ENCODE assay signal across 8 cellular contexts in genomic region chr10:124745257-124745656, GRCh38. TPM values are rescaled to one million over a fixed set of nuclear protein-coding genes. Genes with fewer than 3 reads are reported as not detected.
DNase-seq lines count a peak whose midpoint lies in the region; ATAC-seq and TF ChIP-seq lines count a peak whose summit lies in the region.

No MANE protein-coding gene starts in this region.

- in situ Hi-C loops in KBM-7 (cut with MboI; ENCODE audit: low pct_unique_long_range_greater_than_20kb, low sequenced_read_pairs), result loop anchor here (25.0 kb wide), 1 partner anchor 208 kb away; no protein-coding TSS in a partner anchor

- no peaks in the 10 kb centered on the region for H3K9me3 Mint-ChIP-seq in activated T-helper 1 cell treated with anti-CD3 and anti-CD28 coated beads, Interleukin-12 subunit alpha, Interleukin-12 subunit beta, Interleukin-2, Interleukin-4 antibody, amounts not matched to agents 30 ng/mL and 10 ng/mL and 1 ng/mL, durations not matched to agents 14 hours and 24 hours and 36 hours

- H3K9me3 ChIP-seq in right lobe of liver, result no peaks in the 10 kb centered on the region

- H3K36me3 Mint-ChIP-seq in activated T-helper 1 cell treated with anti-CD3 and anti-CD28 coated beads, Interleukin-12 subunit alpha, Interleukin-12 subunit beta, Interleukin-2, Interleukin-4 antibody, amounts not matched to agents 30 ng/mL and 10 ng/mL and 1 ng/mL, durations not matched to agents 14 hours and 24 hours and 36 hours (ENCODE audit: low read depth), result peaks cover 25% of the 10 kb centered on the region

- H3K27me3 Mint-ChIP-seq in activated T-helper 1 cell treated with anti-CD3 and anti-CD28 coated beads, Interleukin-12 subunit alpha, Interleukin-12 subunit beta, Interleukin-2, Interleukin-4 antibody, amounts not matched to agents 30 ng/mL and 10 ng/mL and 1 ng/mL, durations not matched to agents 14 hours and 24 hours and 36 hours (ENCODE audit: insufficient read depth), result peaks cover 4% of the 10 kb centered on the region

- no peak for TF ChIP-seq POLR2A in right lobe of liver (IDR thresholded peaks at IDR 0.05)

- TF ChIP-seq CTCF in right lobe of liver (IDR thresholded peaks at IDR 0.05), result no peak

- intact Hi-C loops in activated T-helper 1 cell treated with anti-CD3 and anti-CD28 coated beads, Interleukin-12 subunit alpha, Interleukin-12 subunit beta, Interleukin-2, Interleukin-4 antibody, amounts not matched to agents 30 ng/mL and 10 ng/mL and 1 ng/mL, durations not matched to agents 14 hours and 24 hours and 36 hours (cut with micrococcal nuclease), result loop anchor here (1.0 to 2.0 kb wide), 4 partner anchors 56 to 215 kb away; partner anchors contain the start of gene ABRAXAS2
- intact Hi-C loops in right lobe of liver (cut with DNase I), result loop anchor here in 1 of 2 donors (10.0 kb wide), 1 partner anchor 200 kb away; no protein-coding TSS in a partner anchor

- H3K36me3 ChIP-seq in right lobe of liver, result no peaks in the 10 kb centered on the region

- no peak for ATAC-seq in right lobe of liver

- H3K4me1 ChIP-seq in right lobe of liver, result peaks cover 0 to 26% (median 15%) of the 10 kb centered on the region in 4 donors

- H3K27ac ChIP-seq in right lobe of liver (peak overlapping the region in 2 of 3 donors; percentile 45 to 75), substantia nigra (ENCODE audit: low read depth, low read length, poor library complexity, severe bottlenecking) (peak overlapping the region; percentile 69)

- H3K27ac Mint-ChIP-seq in activated T-helper 1 cell treated with anti-CD3 and anti-CD28 coated beads, Interleukin-12 subunit alpha, Interleukin-12 subunit beta, Interleukin-2, Interleukin-4 antibody, amounts not matched to agents 30 ng/mL and 10 ng/mL and 1 ng/mL, durations not matched to agents 14 hours and 24 hours and 36 hours, result no peak overlapping the region

- peaks cover 50% of the 10 kb centered on the region for H3K4me1 Mint-ChIP-seq in activated T-helper 1 cell treated with anti-CD3 and anti-CD28 coated beads, Interleukin-12 subunit alpha, Interleukin-12 subunit beta, Interleukin-2, Interleukin-4 antibody, amounts not matched to agents 30 ng/mL and 10 ng/mL and 1 ng/mL, durations not matched to agents 14 hours and 24 hours and 36 hours (ENCODE audit: low read depth)

- H3K27me3 ChIP-seq in right lobe of liver, result no peaks in the 10 kb centered on the region

- H3K4me3 Mint-ChIP-seq in activated T-helper 1 cell treated with anti-CD3 and anti-CD28 coated beads, Interleukin-12 subunit alpha, Interleukin-12 subunit beta, Interleukin-2, Interleukin-4 antibody, amounts not matched to agents 30 ng/mL and 10 ng/mL and 1 ng/mL, durations not matched to agents 14 hours and 24 hours and 36 hours, result peak overlapping the region; percentile 79

- H3K4me3 ChIP-seq in right lobe of liver, result no peak overlapping the region

- DNase-seq in DMS53 (lab: John Stamatoyannopoulos, UW), result peak; percentile 34
- no peak for DNase-seq in DMS53 treated with DMSO at 0.1 percent for 48 hours (lab: John Stamatoyannopoulos, UW; ENCODE audit: unreplicated experiment)
- no peak for DNase-seq in activated T-helper 1 cell treated with anti-CD3 and anti-CD28 coated beads, Interleukin-12 subunit alpha, Interleukin-12 subunit beta, Interleukin-2, Interleukin-4 antibody, amounts not matched to agents 30 ng/mL and 10 ng/mL and 1 ng/mL, durations not matched to agents 14 hours and 24 hours and 36 hours (ENCODE audit: low spot score)
- no peak for DNase-seq in right lobe of liver
- no peak for DNase-seq in substantia nigra (lab: John Stamatoyannopoulos, UW)
- no peak for DNase-seq in KBM-7
- DNase-seq in NCI-H2171 (lab: John Stamatoyannopoulos, UW), result no peak
- no peak for DNase-seq in stimulated activated CD4-positive, alpha-beta T cell treated with anti-CD3 and anti-CD28 coated beads, Interleukin-12 subunit alpha, Interleukin-12 subunit beta, amount 100 ng/mL, for 4 hours

- 73% methylated on average over 4 of the region's 4 CpGs for WGBS in right lobe of liver (ENCODE audit: insufficient coverage, low coverage, low lambda C conversion rate, missing lambda C conversion rate)

RNA-seq across cellular contexts. Expression of gene FAM53B, which starts 1.1 kb away (rescaled TPM):
- total RNA-seq in activated T-helper 1 cell treated with anti-CD3 and anti-CD28 coated beads, Interleukin-12 subunit alpha, Interleukin-12 subunit beta, Interleukin-2, Interleukin-4 antibody, amounts not matched to agents 30 ng/mL and 10 ng/mL and 1 ng/mL, durations not matched to agents 14 hours and 24 hours and 36 hours, result 31.8 and 32.7 TPM in 2 replicates
- total RNA-seq in right lobe of liver, result 10 to 100 TPM in 1 of 6 experiments, 1 to 10 TPM in 5; 4.4 to 10.8 (median 4.8) TPM

RNA-seq across cellular contexts. Expression of gene EEF1AKMT2, which starts 46.4 kb away (rescaled TPM):
- total RNA-seq in activated T-helper 1 cell treated with anti-CD3 and anti-CD28 coated beads, Interleukin-12 subunit alpha, Interleukin-12 subunit beta, Interleukin-2, Interleukin-4 antibody, amounts not matched to agents 30 ng/mL and 10 ng/mL and 1 ng/mL, durations not matched to agents 14 hours and 24 hours and 36 hours, result 20.5 and 21.3 TPM in 2 replicates
- 1 to 10 TPM; 5.3 to 7.9 (median 7.4) TPM for total RNA-seq in right lobe of liver

RNA-seq across cellular contexts. Expression of gene ABRAXAS2, which starts 56.4 kb away (rescaled TPM):
- total RNA-seq in activated T-helper 1 cell treated with anti-CD3 and anti-CD28 coated beads, Interleukin-12 subunit alpha, Interleukin-12 subunit beta, Interleukin-2, Interleukin-4 antibody, amounts not matched to agents 30 ng/mL and 10 ng/mL and 1 ng/mL, durations not matched to agents 14 hours and 24 hours and 36 hours, result 21.2 and 22.8 TPM in 2 replicates
- total RNA-seq in right lobe of liver, result 1 to 10 TPM; 7.1 to 8.1 (median 7.7) TPM
